ENCODE assay signal across 8 cellular contexts in the genomic region with DNA sequence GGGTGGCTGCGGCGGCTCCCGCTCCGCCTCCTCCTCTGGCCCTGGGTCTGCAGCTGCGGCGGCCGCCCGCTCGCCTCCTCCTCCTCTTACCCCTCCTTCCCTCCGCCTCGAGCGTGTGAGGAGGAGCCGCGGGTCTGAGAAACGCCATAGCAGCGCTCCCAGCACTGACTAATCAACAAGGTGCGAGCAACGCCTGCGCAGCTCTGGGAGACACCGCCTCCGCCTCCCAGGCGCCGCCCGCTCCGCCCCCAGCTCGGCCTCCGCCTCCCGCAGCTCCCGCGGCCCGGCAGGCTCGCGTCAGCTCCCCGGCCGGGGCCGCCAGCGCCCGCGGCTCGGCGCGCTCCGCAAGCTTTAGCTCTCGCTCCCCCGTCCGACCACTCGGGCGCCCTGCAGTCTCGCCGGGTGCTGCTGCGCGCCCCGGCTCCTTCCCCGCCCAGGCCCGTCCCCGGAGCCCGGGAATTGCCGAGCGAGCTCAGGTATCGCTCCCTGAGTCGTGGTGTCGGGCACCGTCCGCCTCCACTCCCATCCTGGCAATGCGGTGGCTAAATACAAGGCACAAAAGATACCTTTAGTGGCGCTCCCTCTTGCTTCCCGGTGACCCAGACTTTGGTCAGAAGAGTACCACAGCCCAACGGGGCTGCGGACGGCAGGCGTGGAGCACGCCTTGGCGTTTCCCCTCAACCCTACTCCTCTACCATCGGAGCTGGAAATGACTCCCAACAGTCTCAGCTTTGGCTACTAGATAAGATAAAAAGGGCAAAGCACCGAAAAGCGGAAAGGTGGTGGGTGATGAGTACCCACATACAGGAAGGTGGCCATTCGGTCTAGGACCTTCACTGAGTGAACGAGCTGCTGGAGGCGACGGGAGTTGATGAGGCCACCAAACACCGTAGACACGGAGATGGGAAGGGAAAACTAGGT. TPM values are rescaled to one million over a fixed set of nuclear protein-coding genes. Genes with fewer than 3 reads are reported as not detected.
DNase-seq lines count a peak whose midpoint lies in the region; ATAC-seq and TF ChIP-seq lines count a peak whose summit lies in the region.

A gene (minus strand): TSS at position 170 of the 921 bp plus-strand sequence. CDS start 454 bp downstream, outside the sequence.

- H3K36me3 Mint-ChIP-seq in WTC11 (no peaks in the 10 kb centered on the region), immature natural killer cell (no peaks in the 10 kb centered on the region)

- DNase-seq in AG04449 (ENCODE audit: low read depth, low spot score) (peak; percentile 69), NCI-H2196 (lab: John Stamatoyannopoulos, UW; ENCODE audit: unreplicated experiment) (peak; percentile 96), WTC11 (ENCODE audit: low spot score) (peak; percentile 91), cardiac fibroblast (ENCODE audit: low read depth in 2 of 2) (peak; percentile 98 to 99), immature natural killer cell (peak; percentile 65 to 74 (median 72)), spleen (peak; percentile 93)

- peaks cover 30% of the 10 kb centered on the region for H3K4me1 Mint-ChIP-seq in WTC11
- H3K4me1 Mint-ChIP-seq in immature natural killer cell: peaks cover 33 to 47% of the 10 kb centered on the region in 2 donors

- 1 to 5% (median 2%) methylated on average over 30 to 82 of the region's 82 CpGs for WGBS in spleen, 5 donors

- POLR2A ChIA-PET in AG04449 (lab: Yijun Ruan, JAX) (interaction anchor here (1.0 to 1.1 kb wide), 2 partner anchors 182 to 199 kb away, joined by 3 to 5 read pairs; no protein-coding TSS in a partner anchor), WTC11 (lab: Charles Lee) (interaction anchor here (0.7 to 1.9 kb wide), 9 partner anchors 9 to 528 kb away, joined by 3 to 7 read pairs (median 3); a partner anchor contains a TSS)

- H3K27me3 Mint-ChIP-seq in WTC11 (ENCODE audit: low read depth) (peaks cover 29% of the 10 kb centered on the region), immature natural killer cell (ENCODE audit: low read depth in 3 of 3) (peaks cover 4 to 8% (median 5%) of the 10 kb centered on the region in 3 donors)

- H3K9me3 ChIP-seq in spleen: no peaks in the 10 kb centered on the region

- CTCF ChIA-PET in AG04449 (lab: Yijun Ruan, JAX): interaction anchor here (0.7 to 9.3 kb wide), 27 partner anchors 11 to 314 kb away, joined by 3 to 186 read pairs (median 5); no protein-coding TSS in a partner anchor
- CTCF ChIA-PET in WTC11 (lab: Charles Lee): interaction anchor here (0.6 to 7.4 kb wide), 33 partner anchors 9 to 413 kb away, joined by 3 to 109 read pairs (median 5); no protein-coding TSS in a partner anchor

- H3K27ac ChIP-seq in spleen: peak within 1 kb of the TSS in 7 of 8 donors; percentile 46 to 79 (median 66)

- peak in 1 of 3 donors; percentile 55 for TF ChIP-seq POLR2A in spleen (IDR thresholded peaks at IDR 0.05)

- H3K36me3 ChIP-seq in spleen: no peaks in the 10 kb centered on the region

- H3K27me3 ChIP-seq in spleen (replicated peaks in 1 of 7): peaks cover 0 to 74% (median 28%) of the 10 kb centered on the region in 7 donors

- H3K4me3 ChIP-seq in AG04449 (ENCODE audit: low read depth, low read length): peak within 1 kb of the TSS; percentile 68
- H3K4me3 ChIP-seq in cardiac fibroblast (replicated peaks in 1 of 2; ENCODE audit: low read depth in 2 of 2, low read length in 2 of 2): peak within 1 kb of the TSS; percentile 73 to 76
- peak within 1 kb of the TSS; percentile 41 to 81 (median 58) for H3K4me3 ChIP-seq in spleen

- H3K4me3 Mint-ChIP-seq in WTC11 (peak within 1 kb of the TSS; percentile 93), immature natural killer cell (peak within 1 kb of the TSS; percentile 79 to 89 (median 86))

- H3K27ac Mint-ChIP-seq in WTC11 (peak within 1 kb of the TSS; percentile 89), immature natural killer cell (peak within 1 kb of the TSS in 3 of 6 donors; percentile 5 to 81 (median 61))

- peak; percentile 98 for ATAC-seq in GM18873 (IDR thresholded peaks at IDR 0.05; ENCODE audit: low FRiP score, unreplicated experiment)
- ATAC-seq in HG03135 (IDR thresholded peaks at IDR 0.05; ENCODE audit: unreplicated experiment): peak; percentile 99
- ATAC-seq in WTC11: peak; percentile 89

- intact Hi-C loops in spleen (cut with DNase I; ENCODE audit: low total_unique reads): no loop called here

- TF ChIP-seq CTCF in AG04449 (IDR thresholded peaks at IDR 0.05; ENCODE audit: insufficient read depth, low read length, missing control alignments) (peak; percentile 80), WTC11 (IDR thresholded peaks at IDR 0.05) (no peak), cardiac fibroblast (IDR thresholded peaks at IDR 0.05; ENCODE audit: low read depth, low read length) (peak; percentile 56), spleen (IDR thresholded peaks at IDR 0.05 in 8 of 11, conservative IDR thresholded peaks at IDR 0.05 in 3 of 11) (peak in 9 of 11 experiments; percentile 19 to 76 (median 58))

- peaks cover 12 to 41% (median 29%) of the 10 kb centered on the region in 6 donors for H3K4me1 ChIP-seq in spleen

- H3K9me3 Mint-ChIP-seq in WTC11 (no peaks in the 10 kb centered on the region), immature natural killer cell (peaks cover 0 to 8% (median 0%) of the 10 kb centered on the region in 6 donors)

TF ChIP-seq in WTC11, 78 proteins besides CTCF, POLR2A, EP300 and RAD21 (continues in another document):
- TF ChIP-seq PRRX2 (CRISPR knock-in tag; IDR thresholded peaks at IDR 0.05) (0 out of 2 replicates have a peak, but pooled peaks have one; percentile 28), GTF2I (CRISPR knock-in tag; conservative IDR thresholded peaks at IDR 0.05) (no peak), CREM (CRISPR knock-in tag; IDR thresholded peaks at IDR 0.05) (no peak), KAT7 (CRISPR knock-in tag; IDR thresholded peaks at IDR 0.05; ENCODE audit: borderline replicate concordance) (peak; percentile 22; the same call in 1 of the 2 replicates), NR1H2 (CRISPR knock-in tag; IDR thresholded peaks at IDR 0.05) (no peak), ZNF138 (CRISPR knock-in tag; conservative IDR thresholded peaks at IDR 0.05) (no peak), ZNF423 (CRISPR knock-in tag; IDR thresholded peaks at IDR 0.05) (peak; percentile 14; the same call in 1 of the 2 replicates), ZNF416 (CRISPR knock-in tag; IDR thresholded peaks at IDR 0.05) (peak; percentile 6; the same call in 1 of the 2 replicates), FOXP1 (CRISPR knock-in tag; IDR thresholded peaks at IDR 0.05; ENCODE audit: borderline replicate concordance) (no peak)
- TF ChIP-seq, protein P1, sequence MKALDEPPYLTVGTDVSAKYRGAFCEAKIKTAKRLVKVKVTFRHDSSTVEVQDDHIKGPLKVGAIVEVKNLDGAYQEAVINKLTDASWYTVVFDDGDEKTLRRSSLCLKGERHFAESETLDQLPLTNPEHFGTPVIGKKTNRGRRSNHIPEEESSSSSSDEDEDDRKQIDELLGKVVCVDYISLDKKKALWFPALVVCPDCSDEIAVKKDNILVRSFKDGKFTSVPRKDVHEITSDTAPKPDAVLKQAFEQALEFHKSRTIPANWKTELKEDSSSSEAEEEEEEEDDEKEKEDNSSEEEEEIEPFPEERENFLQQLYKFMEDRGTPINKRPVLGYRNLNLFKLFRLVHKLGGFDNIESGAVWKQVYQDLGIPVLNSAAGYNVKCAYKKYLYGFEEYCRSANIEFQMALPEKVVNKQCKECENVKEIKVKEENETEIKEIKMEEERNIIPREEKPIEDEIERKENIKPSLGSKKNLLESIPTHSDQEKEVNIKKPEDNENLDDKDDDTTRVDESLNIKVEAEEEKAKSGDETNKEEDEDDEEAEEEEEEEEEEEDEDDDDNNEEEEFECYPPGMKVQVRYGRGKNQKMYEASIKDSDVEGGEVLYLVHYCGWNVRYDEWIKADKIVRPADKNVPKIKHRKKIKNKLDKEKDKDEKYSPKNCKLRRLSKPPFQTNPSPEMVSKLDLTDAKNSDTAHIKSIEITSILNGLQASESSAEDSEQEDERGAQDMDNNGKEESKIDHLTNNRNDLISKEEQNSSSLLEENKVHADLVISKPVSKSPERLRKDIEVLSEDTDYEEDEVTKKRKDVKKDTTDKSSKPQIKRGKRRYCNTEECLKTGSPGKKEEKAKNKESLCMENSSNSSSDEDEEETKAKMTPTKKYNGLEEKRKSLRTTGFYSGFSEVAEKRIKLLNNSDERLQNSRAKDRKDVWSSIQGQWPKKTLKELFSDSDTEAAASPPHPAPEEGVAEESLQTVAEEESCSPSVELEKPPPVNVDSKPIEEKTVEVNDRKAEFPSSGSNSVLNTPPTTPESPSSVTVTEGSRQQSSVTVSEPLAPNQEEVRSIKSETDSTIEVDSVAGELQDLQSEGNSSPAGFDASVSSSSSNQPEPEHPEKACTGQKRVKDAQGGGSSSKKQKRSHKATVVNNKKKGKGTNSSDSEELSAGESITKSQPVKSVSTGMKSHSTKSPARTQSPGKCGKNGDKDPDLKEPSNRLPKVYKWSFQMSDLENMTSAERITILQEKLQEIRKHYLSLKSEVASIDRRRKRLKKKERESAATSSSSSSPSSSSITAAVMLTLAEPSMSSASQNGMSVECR (CRISPR knock-in tag; IDR thresholded peaks at IDR 0.05; ENCODE audit: borderline replicate concordance): 0 out of 2 replicates have a peak, but pooled peaks have one; percentile 28
- TF ChIP-seq, protein P2, sequence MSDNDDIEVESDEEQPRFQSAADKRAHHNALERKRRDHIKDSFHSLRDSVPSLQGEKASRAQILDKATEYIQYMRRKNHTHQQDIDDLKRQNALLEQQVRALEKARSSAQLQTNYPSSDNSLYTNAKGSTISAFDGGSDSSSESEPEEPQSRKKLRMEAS (CRISPR knock-in tag; IDR thresholded peaks at IDR 0.05): 0 out of 2 replicates have a peak, but pooled peaks have one; percentile 41
- TF ChIP-seq, protein P3, sequence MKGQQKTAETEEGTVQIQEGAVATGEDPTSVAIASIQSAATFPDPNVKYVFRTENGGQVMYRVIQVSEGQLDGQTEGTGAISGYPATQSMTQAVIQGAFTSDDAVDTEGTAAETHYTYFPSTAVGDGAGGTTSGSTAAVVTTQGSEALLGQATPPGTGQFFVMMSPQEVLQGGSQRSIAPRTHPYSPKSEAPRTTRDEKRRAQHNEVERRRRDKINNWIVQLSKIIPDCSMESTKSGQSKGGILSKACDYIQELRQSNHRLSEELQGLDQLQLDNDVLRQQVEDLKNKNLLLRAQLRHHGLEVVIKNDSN (CRISPR knock-in tag; IDR thresholded peaks at IDR 0.05): no peak
- TF ChIP-seq, protein P4, sequence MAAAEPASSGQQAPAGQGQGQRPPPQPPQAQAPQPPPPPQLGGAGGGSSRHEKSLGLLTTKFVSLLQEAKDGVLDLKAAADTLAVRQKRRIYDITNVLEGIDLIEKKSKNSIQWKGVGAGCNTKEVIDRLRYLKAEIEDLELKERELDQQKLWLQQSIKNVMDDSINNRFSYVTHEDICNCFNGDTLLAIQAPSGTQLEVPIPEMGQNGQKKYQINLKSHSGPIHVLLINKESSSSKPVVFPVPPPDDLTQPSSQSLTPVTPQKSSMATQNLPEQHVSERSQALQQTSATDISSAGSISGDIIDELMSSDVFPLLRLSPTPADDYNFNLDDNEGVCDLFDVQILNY (CRISPR knock-in tag; IDR thresholded peaks at IDR 0.05): peak; percentile 25; the same call in 1 of the 2 replicates

RNA-seq across cellular contexts. Expression of the gene that starts here (rescaled TPM):
- total RNA-seq in WTC11 (2021) (7.0 to 7.7 TPM (median 7.4 TPM) in 3 replicates), spleen (1 to 10 TPM; 1.7 to 8.2 (median 4.4) TPM)
- polyA plus RNA-seq in immature natural killer cell (under 1 TPM in 1 of 3 donors, not detected in 2; 0.03 TPM), spleen (under 1 TPM; 0.20 to 0.58 (median 0.24) TPM)

Comparison
In these comparisons a context has a peak if more than half of its experiments do, and no peak if none do; other contexts are left out.
1. Peak in every context shown above with its lines: DNase-seq, ATAC-seq, H3K4me3 ChIP-seq and H3K27ac ChIP-seq.
2. Peak in DNase-seq in immature natural killer cell; RNA of the gene not detected or under 1 TPM.